7 cellular contexts compared by ENCODE assay signal in the genomic region with DNA sequence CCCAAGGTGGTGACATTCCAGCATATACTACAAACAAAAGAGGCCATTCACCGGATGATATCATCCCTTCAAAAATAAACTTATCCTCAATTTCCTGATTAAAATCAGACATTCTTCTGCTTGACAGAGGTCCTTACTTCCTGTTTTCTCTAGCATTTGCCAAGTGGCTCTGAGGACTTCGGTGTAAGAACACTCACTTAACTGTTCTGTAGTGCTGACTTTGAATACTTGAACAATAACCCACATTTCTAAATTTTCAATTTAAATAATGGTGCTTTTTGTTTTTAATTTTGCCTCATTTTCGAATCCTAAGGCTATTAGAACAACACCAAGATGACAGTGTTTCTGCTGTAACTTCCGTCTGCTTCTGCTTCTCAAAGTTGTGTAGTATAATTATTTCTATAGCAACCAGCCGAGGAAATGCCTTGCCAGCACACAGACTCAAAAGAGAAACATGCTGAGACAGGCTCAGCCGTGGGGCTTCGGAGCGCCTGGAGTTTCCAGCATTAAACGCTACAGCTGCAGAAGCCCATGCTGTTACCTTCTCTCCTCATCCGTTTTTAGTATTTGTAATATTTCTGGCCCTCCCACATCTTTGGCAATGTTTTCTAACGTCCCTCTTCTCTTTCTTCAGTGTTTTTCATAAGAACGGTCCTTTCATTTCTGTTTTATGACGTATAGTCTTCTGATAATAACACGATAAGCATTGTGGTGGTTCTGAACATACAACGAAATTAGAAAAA. TPM values are rescaled to one million over a fixed set of nuclear protein-coding genes. Genes with fewer than 3 reads are reported as not detected.
A peak's percentile ranks its signal among the peaks of the same experiment; 100 is the strongest.
DNase-seq lines count a peak whose midpoint lies in the region; ATAC-seq lines count a peak whose summit lies in the region.

No MANE protein-coding gene starts in this region.

- peak; percentile 39 for DNase-seq in NCI-H510A treated with DMSO at 0.1 percent for 48 hours (lab: John Stamatoyannopoulos, UW)
- peak; percentile 81 for DNase-seq in activated CD4-positive, alpha-beta memory T cell treated with anti-CD3 and anti-CD28 coated beads, Interleukin-2, amount 10 ng/mL, durations not matched to agents 7 days and 5 days
- DNase-seq in ecto neural progenitor cell (ENCODE audit: low spot score), result peak; percentile 60
- DNase-seq in medulla oblongata (ENCODE audit: extremely low spot score), result peak; percentile 83
- DNase-seq in stimulated activated CD4-positive, alpha-beta T cell treated with anti-CD3 and anti-CD28 coated beads, TNF-alpha, amount 100 ng/mL, for 4 hours (ENCODE audit: low read depth in 3 of 3), result peak in 2 of 3 experiments; percentile 39 to 45

- H3K36me3 Mint-ChIP-seq in activated CD4-positive, alpha-beta memory T cell treated with anti-CD3 and anti-CD28 coated beads, Interleukin-2, amount 10 ng/mL, durations not matched to agents 7 days and 5 days (ENCODE audit: low read depth), result no peaks in the 10 kb centered on the region

- H3K4me1 Mint-ChIP-seq in activated CD4-positive, alpha-beta memory T cell treated with anti-CD3 and anti-CD28 coated beads, Interleukin-2, amount 10 ng/mL, durations not matched to agents 7 days and 5 days, result peaks cover 39% of the 10 kb centered on the region

- H3K27ac Mint-ChIP-seq in activated CD4-positive, alpha-beta memory T cell treated with anti-CD3 and anti-CD28 coated beads, Interleukin-2, amount 10 ng/mL, durations not matched to agents 7 days and 5 days, result peak overlapping the region; percentile 93

- peak overlapping the region; percentile 80 for H3K4me3 Mint-ChIP-seq in activated CD4-positive, alpha-beta memory T cell treated with anti-CD3 and anti-CD28 coated beads, Interleukin-2, amount 10 ng/mL, durations not matched to agents 7 days and 5 days

- CTCF ChIA-PET in activated CD4-positive, alpha-beta memory T cell treated with anti-CD3 and anti-CD28 coated beads, Interleukin-2, amount 10 ng/mL, durations not matched to agents 7 days and 5 days (lab: Charles Lee), result interaction anchor here (0.8 to 1.8 kb wide), 5 partner anchors 10 to 51 kb away, joined by 3 to 4 read pairs (median 3); no protein-coding TSS in a partner anchor

- H3K9me3 Mint-ChIP-seq in activated CD4-positive, alpha-beta memory T cell treated with anti-CD3 and anti-CD28 coated beads, Interleukin-2, amount 10 ng/mL, durations not matched to agents 7 days and 5 days, result no peaks in the 10 kb centered on the region

- POLR2A ChIA-PET in activated CD4-positive, alpha-beta memory T cell treated with anti-CD3 and anti-CD28 coated beads, Interleukin-2, amount 10 ng/mL, durations not matched to agents 7 days and 5 days (lab: Charles Lee), result interaction anchor here (0.8 to 3.4 kb wide), 8 partner anchors 12 to 1349 kb away, joined by 3 to 22 read pairs (median 7); a partner anchor contains a TSS

- ATAC-seq in GM18867 (IDR thresholded peaks at IDR 0.05; ENCODE audit: unreplicated experiment), result peak; percentile 94
- peak; percentile 93 for ATAC-seq in HG03045 (IDR thresholded peaks at IDR 0.05; ENCODE audit: unreplicated experiment)

- no peaks in the 10 kb centered on the region for H3K27me3 Mint-ChIP-seq in activated CD4-positive, alpha-beta memory T cell treated with anti-CD3 and anti-CD28 coated beads, Interleukin-2, amount 10 ng/mL, durations not matched to agents 7 days and 5 days

RNA-seq across cellular contexts. Expression of a gene that starts 19.5 kb away (rescaled TPM):
- total RNA-seq in activated CD4-positive, alpha-beta memory T cell treated with anti-CD3 and anti-CD28 coated beads, Interleukin-2, amount 10 ng/mL, durations not matched to agents 7 days and 5 days, result 100 to 1,000 TPM; 204 TPM

Comparison
In these comparisons a context has a peak if more than half of its experiments do, and no peak if none do; other contexts are left out.
1. Peak in every context shown above with its lines: DNase-seq and ATAC-seq.